In the genomic region with DNA sequence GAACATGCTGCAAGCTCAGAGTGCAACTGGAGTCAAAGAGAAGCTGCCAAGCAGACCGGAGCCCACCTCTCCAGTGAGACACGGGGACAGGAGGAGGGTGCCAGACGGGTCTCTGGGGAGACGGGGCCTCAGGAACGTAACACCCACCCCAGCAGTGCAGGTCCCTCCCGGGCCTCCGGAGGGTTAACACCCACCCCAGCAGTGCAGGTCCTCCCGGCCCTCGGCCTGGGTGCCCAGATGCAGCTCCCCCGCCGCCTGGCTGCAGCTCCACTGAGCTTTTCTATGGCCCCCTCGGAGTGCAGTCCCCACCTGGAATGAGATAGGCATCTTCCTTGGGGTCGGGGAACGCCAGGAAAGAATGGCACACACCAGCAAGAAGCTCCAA, we compare ENCODE assay signal across 23 cellular contexts.
A peak's percentile ranks its signal among the peaks of the same experiment; 100 is the strongest.
DNase-seq lines count a peak whose midpoint lies in the region; ATAC-seq and TF ChIP-seq lines count a peak whose summit lies in the region.
"Had no signal": no experiment of that assay in that cellular context is flagged by ENCODE, and none has a peak within 500 bp of the region (broad histone marks: within the 10 kb centered on the region; RNA-seq: fewer than 3 reads in every experiment).

No MANE protein-coding gene starts in this region.

- no peaks in the 10 kb centered on the region for H3K9me3 Mint-ChIP-seq in activated naive CD4-positive, alpha-beta T cell treated with anti-CD3 and anti-CD28 coated beads for 36 hours
- no peaks in the 10 kb centered on the region for H3K9me3 Mint-ChIP-seq in endodermal cell
- H3K9me3 Mint-ChIP-seq in MCF 10A (ENCODE audit: unreplicated experiment), result no peaks in the 10 kb centered on the region
- H3K9me3 Mint-ChIP-seq: activated naive CD8-positive, alpha-beta T cell treated with anti-CD3 and anti-CD28 coated beads, Interleukin-2, amount 10 ng/mL, durations not matched to agents 7 days and 5 days; activated T-cell treated with anti-CD3 and anti-CD28 coated beads, Interleukin-2, amount 50 U/mL, for 4 hours; IgD-negative memory B cell; T-helper 1 cell treated with Interleukin-12 subunit alpha and Interleukin-12 subunit beta and Interleukin-4 antibody, amounts not matched to agents 30 μg/mL and 1 μg/mL, for 36 hours had no signal

- H3K79me1 ChIP-seq in trophoblast cell (ENCODE audit: low read length), result no peaks in the 10 kb centered on the region

- no peak overlapping the region for H3K14ac ChIP-seq in trophoblast cell (ENCODE audit: low read length)

- H3K23ac ChIP-seq in trophoblast cell (ENCODE audit: low read length), result no peak overlapping the region

- H3K4me1 ChIP-seq in endodermal cell (ENCODE audit: control insufficient read depth, insufficient read depth, low read length) (no peaks in the 10 kb centered on the region), trophoblast cell (ENCODE audit: control insufficient read depth in 1 of 2, insufficient read depth in 2 of 2, low read length in 2 of 2) (no peaks in the 10 kb centered on the region)

- H3K27ac Mint-ChIP-seq in activated naive CD4-positive, alpha-beta T cell treated with anti-CD3 and anti-CD28 coated beads for 36 hours, result peak overlapping the region; percentile 30
- peak overlapping the region; percentile 39 for H3K27ac Mint-ChIP-seq in endodermal cell
- H3K27ac Mint-ChIP-seq in MCF 10A (ENCODE audit: low read depth, unreplicated experiment), result no peak overlapping the region

- H3K36me3 Mint-ChIP-seq in activated naive CD4-positive, alpha-beta T cell treated with anti-CD3 and anti-CD28 coated beads for 36 hours (ENCODE audit: low read depth), result peaks cover 31% of the 10 kb centered on the region
- H3K36me3 Mint-ChIP-seq in endodermal cell (ENCODE audit: low read depth), result peaks cover 50% of the 10 kb centered on the region
- peaks cover 66% of the 10 kb centered on the region for H3K36me3 Mint-ChIP-seq in MCF 10A (ENCODE audit: insufficient read depth, unreplicated experiment)
- H3K36me3 Mint-ChIP-seq: IgD-negative memory B cell had no signal

- H2BK5ac ChIP-seq in trophoblast cell (ENCODE audit: low read depth, low read length, poor library complexity), result no peak overlapping the region

- TF ChIP-seq CTCF in RWPE1 (conservative IDR thresholded peaks at IDR 0.05; ENCODE audit: low read depth), result no peak
- no peak for TF ChIP-seq CTCF in endodermal cell (conservative IDR thresholded peaks at IDR 0.05)
- no peak for TF ChIP-seq CTCF in MCF 10A (IDR thresholded peaks at IDR 0.05; ENCODE audit: unreplicated experiment)

- no peak overlapping the region for H4K12ac ChIP-seq in trophoblast cell (ENCODE audit: low read depth, low read length)

- POLR2A ChIA-PET in RWPE1 (lab: Yijun Ruan, JAX; ENCODE audit: low non-redundant PET) (no interaction called here), MCF 10A (lab: Yijun Ruan, JAX) (interaction anchor here (1.2 kb wide), 1 partner anchor 88 kb away, joined by 3 read pairs; no protein-coding TSS in a partner anchor)

- H2BK12ac ChIP-seq in trophoblast cell (ENCODE audit: low read length), result no peak overlapping the region

- peaks cover 2% of the 10 kb centered on the region for H3K79me2 ChIP-seq in trophoblast cell (ENCODE audit: control insufficient read depth, insufficient read depth, low read length, poor library complexity)

- no TSS peak for BruUV-seq in MCF 10A (replicated peaks; lab: Mats Ljungman, UMichigan)

- H3K4me3 ChIP-seq in endodermal cell (ENCODE audit: low read length) (no peak overlapping the region), trophoblast cell (ENCODE audit: low read depth, low read length) (no peak overlapping the region)
- H3K4me3 ChIP-seq: MG63, upper lobe of right lung had no signal

- no peak overlapping the region for H4K8ac ChIP-seq in trophoblast cell (ENCODE audit: low read depth, low read length)

- no peak overlapping the region for H3K4me3 Mint-ChIP-seq in activated naive CD4-positive, alpha-beta T cell treated with anti-CD3 and anti-CD28 coated beads for 36 hours
- H3K4me3 Mint-ChIP-seq in endodermal cell (no peak overlapping the region), MCF 10A (ENCODE audit: unreplicated experiment) (no peak overlapping the region)
- H3K4me3 Mint-ChIP-seq: activated T-cell treated with anti-CD3 and anti-CD28 coated beads, Interleukin-2, amount 50 U/mL, for 4 hours; T-helper 1 cell treated with Interleukin-12 subunit alpha and Interleukin-12 subunit beta and Interleukin-4 antibody, amounts not matched to agents 30 μg/mL and 1 μg/mL, for 36 hours had no signal

- H2AK5ac ChIP-seq in trophoblast cell (ENCODE audit: low read length), result no peak overlapping the region

- H2AFZ ChIP-seq in trophoblast cell (ENCODE audit: insufficient read depth, low read length, poor library complexity), result no peak overlapping the region

- H2BK120ac ChIP-seq in trophoblast cell (ENCODE audit: insufficient read depth, low read length, poor library complexity), result no peak overlapping the region

- H3K36me3 ChIP-seq in endodermal cell (ENCODE audit: control insufficient read depth, insufficient read depth, low read length) (peaks cover 53% of the 10 kb centered on the region), trophoblast cell (ENCODE audit: control insufficient read depth in 1 of 2, insufficient read depth in 2 of 2, low read length in 2 of 2) (peaks cover 39% of the 10 kb centered on the region in 2 experiments)

- 92 to 100% methylated on average over 9 to 14 of the region's 14 CpGs for WGBS in endodermal cell (ENCODE audit: insufficient coverage in 1 of 2, insufficient read length in 1 of 2), 2 experiments
- no CpG with 5 or more reads among the region's 14 CpGs for WGBS in trophoblast cell (ENCODE audit: extremely low coverage, insufficient coverage, insufficient read length)

- H3K18ac ChIP-seq in trophoblast cell (ENCODE audit: low read length), result no peak overlapping the region

- H3K9me3 ChIP-seq in endodermal cell (ENCODE audit: control insufficient read depth, low read length), result no peaks in the 10 kb centered on the region
- peaks cover 5% of the 10 kb centered on the region for H3K9me3 ChIP-seq in trophoblast cell (ENCODE audit: insufficient read depth, low read depth, low read length)
- H3K9me3 ChIP-seq: MG63, upper lobe of right lung had no signal

- H3K9ac ChIP-seq in endodermal cell (ENCODE audit: extremely low read depth, low read length, poor library complexity, severe bottlenecking) (no peak overlapping the region), trophoblast cell (ENCODE audit: low read length) (no peak overlapping the region)

- peak overlapping the region; percentile 55 for H3K27ac ChIP-seq in RWPE1
- H3K27ac ChIP-seq in endodermal cell (ENCODE audit: low read depth, low read length), result no peak overlapping the region
- H3K27ac ChIP-seq in trophoblast cell (ENCODE audit: low read depth, low read length), result no peak overlapping the region
- H3K27ac ChIP-seq: upper lobe of right lung had no signal

- ATAC-seq in HG03520 (IDR thresholded peaks at IDR 0.05; ENCODE audit: unreplicated experiment), result no peak
- ATAC-seq: activated T-cell treated with anti-CD3 and anti-CD28 coated beads, Interleukin-2, amount 50 U/mL, for 4 hours; esophagus mucosa; upper lobe of right lung had no signal

- intact Hi-C loops in activated naive CD4-positive, alpha-beta T cell treated with anti-CD3 and anti-CD28 coated beads for 36 hours (cut with micrococcal nuclease), result no loop called here
- intact Hi-C loops in MCF 10A (cut with micrococcal nuclease), result no loop called here

- no peak overlapping the region for H3K4me2 ChIP-seq in trophoblast cell (ENCODE audit: low read length)

- H4K91ac ChIP-seq in trophoblast cell (ENCODE audit: low read depth, low read length), result no peak overlapping the region

- peak overlapping the region; percentile 55 for H3K4ac ChIP-seq in trophoblast cell (ENCODE audit: low read depth, low read length)

- CTCF ChIA-PET in activated naive CD4-positive, alpha-beta T cell treated with anti-CD3 and anti-CD28 coated beads for 36 hours (lab: Charles Lee), result interaction anchor here (0.6 to 0.7 kb wide), 2 partner anchors 121 to 209 kb away, joined by 3 to 6 read pairs; no protein-coding TSS in a partner anchor
- CTCF ChIA-PET in RWPE1 (lab: Yijun Ruan, JAX) (interaction anchor here (1.1 kb wide), 1 partner anchor 15 kb away, joined by 3 read pairs; no protein-coding TSS in a partner anchor), MCF 10A (lab: Yijun Ruan, JAX) (interaction anchor here (0.7 to 1.0 kb wide), 2 partner anchors 10 to 13 kb away, joined by 3 to 5 read pairs; no protein-coding TSS in a partner anchor)

- peaks cover 43% of the 10 kb centered on the region for H3K4me1 Mint-ChIP-seq in activated naive CD4-positive, alpha-beta T cell treated with anti-CD3 and anti-CD28 coated beads for 36 hours (ENCODE audit: low read depth)
- peaks cover 5% of the 10 kb centered on the region for H3K4me1 Mint-ChIP-seq in endodermal cell
- H3K4me1 Mint-ChIP-seq in MCF 10A (ENCODE audit: insufficient read depth, unreplicated experiment), result peaks cover 11% of the 10 kb centered on the region

- no peak for DNase-seq in activated naive CD4-positive, alpha-beta T cell treated with anti-CD3 and anti-CD28 coated beads for 36 hours
- no peak for DNase-seq in activated naive CD4-positive, alpha-beta T cell treated with Interleukin-2 at 50 U/mL for 16 hours
- DNase-seq in RWPE1 (ENCODE audit: low spot score), result no peak
- no peak for DNase-seq in endodermal cell
- DNase-seq in trophoblast cell, result no peak
- DNase-seq in MCF 10A (ENCODE audit: unreplicated experiment), result no peak
- no peak for DNase-seq in activated CD4-positive, CD25-positive, alpha-beta regulatory T cell (lab: John Stamatoyannopoulos, UW)
- DNase-seq: activated CD4-positive, alpha-beta T cell treated with anti-CD3 and anti-CD28 coated beads, Interleukin-2, amount 50 U/mL, for 4 hours; activated naive CD8-positive, alpha-beta T cell treated with anti-CD3 and anti-CD28 coated beads, Interleukin-2, amount 10 ng/mL, durations not matched to agents 7 days and 5 days; activated T-cell treated with anti-CD3 and anti-CD28 coated beads, Interleukin-2, amount 50 U/mL, for 4 hours; effector memory CD4-positive, alpha-beta T cell; EL; MG63; NCI-H146; NCI-H2171; NCI-H524 treated with DMSO at 0.1 percent for 48 hours; occipital lobe; stimulated activated CD4-positive, alpha-beta T cell treated with anti-CD3 and anti-CD28 coated beads, Interleukin-4, amount 100 ng/mL, for 24 hours; upper lobe of right lung had no signal

- no peaks in the 10 kb centered on the region for H3K27me3 Mint-ChIP-seq in activated naive CD4-positive, alpha-beta T cell treated with anti-CD3 and anti-CD28 coated beads for 36 hours (ENCODE audit: low read depth)
- no peaks in the 10 kb centered on the region for H3K27me3 Mint-ChIP-seq in endodermal cell (ENCODE audit: insufficient read depth)
- no peaks in the 10 kb centered on the region for H3K27me3 Mint-ChIP-seq in MCF 10A (ENCODE audit: insufficient read depth, unreplicated experiment)
- H3K27me3 Mint-ChIP-seq: activated naive CD8-positive, alpha-beta T cell treated with anti-CD3 and anti-CD28 coated beads, Interleukin-2, amount 10 ng/mL, durations not matched to agents 7 days and 5 days; IgD-negative memory B cell had no signal

- H3K27me3 ChIP-seq in endodermal cell (ENCODE audit: control insufficient read depth, insufficient read depth, low read length, poor library complexity, severe bottlenecking) (no peaks in the 10 kb centered on the region), trophoblast cell (ENCODE audit: insufficient read depth, low read length) (no peaks in the 10 kb centered on the region)
- H3K27me3 ChIP-seq: MG63, upper lobe of right lung had no signal
